In genomic region chr2:239436076-239436475, GRCh38 we compare ENCODE assay signal across 18 cellular contexts. TPM values are rescaled to one million over a fixed set of nuclear protein-coding genes. Genes with fewer than 3 reads are reported as not detected.
DNase-seq lines count a peak whose midpoint lies in the region; ATAC-seq, FAIRE-seq and TF ChIP-seq lines count a peak whose summit lies in the region.
"Had no signal": no experiment of that assay in that cellular context is flagged by ENCODE, and none has a peak within 500 bp of the region (broad histone marks: within the 10 kb centered on the region; RNA-seq: fewer than 3 reads in every experiment).

No MANE protein-coding gene starts in this region.

- peaks cover 5 to 17% (median 12%) of the 10 kb centered on the region in 7 donors for H3K9me3 Mint-ChIP-seq in CD14-positive monocyte
- H3K9me3 Mint-ChIP-seq in dendritic cell treated with granulocyte-macrophage colony-stimulating factor and Interleukin-4, amounts not matched to agents 40 ng/mL and 50 ng/mL, for 4 days: peaks cover 12% of the 10 kb centered on the region

- no peaks in the 10 kb centered on the region for H3K36me3 ChIP-seq in kidney (ENCODE audit: control insufficient read depth in 1 of 2, insufficient read depth in 2 of 2, low read length in 2 of 2)

- H3K27ac ChIP-seq in kidney (ENCODE audit: low read depth in 2 of 2, low read length in 2 of 2): no peak overlapping the region
- peak overlapping the region; percentile 43 for H3K27ac ChIP-seq in substantia nigra (ENCODE audit: low read depth, low read length, poor library complexity, severe bottlenecking)
- H3K27ac ChIP-seq: A549 had no signal

- peaks cover 3 to 15% (median 11%) of the 10 kb centered on the region in 3 donors for H3K27me3 Mint-ChIP-seq in CD14-positive monocyte (ENCODE audit: low read depth in 3 of 3)
- peaks cover 7% of the 10 kb centered on the region for H3K27me3 Mint-ChIP-seq in dendritic cell treated with granulocyte-macrophage colony-stimulating factor and Interleukin-4, amounts not matched to agents 40 ng/mL and 50 ng/mL, for 4 days

- peaks cover 2 to 11% of the 10 kb centered on the region in 2 donors for H3K36me3 Mint-ChIP-seq in CD14-positive monocyte
- H3K36me3 Mint-ChIP-seq in dendritic cell treated with granulocyte-macrophage colony-stimulating factor and Interleukin-4, amounts not matched to agents 40 ng/mL and 50 ng/mL, for 4 days (ENCODE audit: low read depth): no peaks in the 10 kb centered on the region

- H3K4me1 Mint-ChIP-seq in CD14-positive monocyte: peaks cover 54% of the 10 kb centered on the region
- peaks cover 63% of the 10 kb centered on the region for H3K4me1 Mint-ChIP-seq in dendritic cell treated with granulocyte-macrophage colony-stimulating factor and Interleukin-4, amounts not matched to agents 40 ng/mL and 50 ng/mL, for 4 days (ENCODE audit: low read depth)

- ATAC-seq in HG03139 (IDR thresholded peaks at IDR 0.05; ENCODE audit: unreplicated experiment): no peak
- ATAC-seq: A549, K562 had no signal

- H3K4me1 ChIP-seq in kidney (ENCODE audit: control insufficient read depth in 1 of 2, insufficient read depth in 1 of 2, low read depth in 1 of 2, low read length in 2 of 2): no peaks in the 10 kb centered on the region
- H3K4me1 ChIP-seq: A549, Caco-2 had no signal

- H3K9ac ChIP-seq in kidney (ENCODE audit: low read length in 2 of 2): no peak overlapping the region

- no peak for FAIRE-seq in kidney (lab: Jason Lieb, UNC)
- FAIRE-seq: A549, D721Med, H1, K562 had no signal

- DNase-seq in CD14-positive monocyte (ENCODE audit: low spot score): no peak
- DNase-seq in kidney: peak; percentile 47
- no peak for DNase-seq in substantia nigra (lab: John Stamatoyannopoulos, UW)
- no peak for DNase-seq in A172 (ENCODE audit: low spot score)
- no peak for DNase-seq in germinal center (ENCODE audit: low spot score)
- DNase-seq: C1 segment of cervical spinal cord; Caco-2; CD4-positive, alpha-beta T cell; DMS79; GF-D8; H9; IMR-90 had no signal

- intact Hi-C loops in CD14-positive monocyte (cut with micrococcal nuclease): loop anchor here in 1 of 2 donors (5.0 kb wide), 1 partner anchor 34 kb away; the partner anchor contains the start of gene HDAC4
- intact Hi-C loops in dendritic cell treated with granulocyte-macrophage colony-stimulating factor and Interleukin-4, amounts not matched to agents 40 ng/mL and 50 ng/mL, for 4 days (cut with micrococcal nuclease): loop anchor here (5.0 kb wide), 1 partner anchor 34 kb away; the partner anchor contains the start of gene HDAC4
- intact Hi-C loops in kidney (cut with DNase I): no loop called here

- peaks cover 0 to 4% of the 10 kb centered on the region in 2 donors for H3K9me3 ChIP-seq in kidney (ENCODE audit: control insufficient read depth in 1 of 2, low read length in 2 of 2)
- H3K9me3 ChIP-seq: Caco-2 had no signal

- H3K4me3 ChIP-seq in kidney (ENCODE audit: low read length in 2 of 2): no peak overlapping the region
- H3K4me3 ChIP-seq: A549, K562 had no signal

- H3K4me3 Mint-ChIP-seq in CD14-positive monocyte: no peak overlapping the region
- no peak overlapping the region for H3K4me3 Mint-ChIP-seq in dendritic cell treated with granulocyte-macrophage colony-stimulating factor and Interleukin-4, amounts not matched to agents 40 ng/mL and 50 ng/mL, for 4 days
- H3K4me3 Mint-ChIP-seq: CD4-positive, alpha-beta T cell; H9 had no signal

- TF ChIP-seq CTCF in CD14-positive monocyte (IDR thresholded peaks at IDR 0.05) (no peak), kidney (IDR thresholded peaks at IDR 0.05; ENCODE audit: borderline replicate concordance, extremely low read depth, insufficient read depth) (no peak)

- peak overlapping the region in 6 of 7 donors; percentile 71 to 88 (median 83) for H3K27ac Mint-ChIP-seq in CD14-positive monocyte
- H3K27ac Mint-ChIP-seq in dendritic cell treated with granulocyte-macrophage colony-stimulating factor and Interleukin-4, amounts not matched to agents 40 ng/mL and 50 ng/mL, for 4 days: peak overlapping the region; percentile 64
- H3K27ac Mint-ChIP-seq: CD4-positive, alpha-beta T cell had no signal

RNA-seq across cellular contexts. Expression of gene HDAC4, which starts 35.3 kb away (rescaled TPM):
- polyA plus RNA-seq in CD14-positive monocyte (1 to 10 TPM; 3.3 to 4.5 TPM), kidney (ENCODE audit: insufficient read depth, low read depth, low replicate concordance) (2.2 TPM)
- 56.8 TPM for total RNA-seq in kidney
- total RNA-seq in A172 (2014; rRNA removed; shearing (Covaris generic)): 4.6 and 10.9 TPM in 2 replicates
